ENCODE assay signal across 14 cellular contexts in genomic region chr20:34512266-34512954, GRCh38. TPM values are rescaled to one million over a fixed set of nuclear protein-coding genes. Genes with fewer than 3 reads are reported as not detected.
DNase-seq lines count a peak whose midpoint lies in the region; ATAC-seq, FAIRE-seq and TF ChIP-seq lines count a peak whose summit lies in the region.
"Had no signal": no experiment of that assay in that cellular context is flagged by ENCODE, and none has a peak within 500 bp of the region (broad histone marks: within the 10 kb centered on the region; RNA-seq: fewer than 3 reads in every experiment).

No MANE protein-coding gene starts in this region.

- H3K4me1 Mint-ChIP-seq in CD8-positive, alpha-beta memory T cell, result peaks cover 29 to 46% (median 42%) of the 10 kb centered on the region in 3 donors
- peaks cover 10% of the 10 kb centered on the region for H3K4me1 Mint-ChIP-seq in astrocyte (ENCODE audit: low read depth, unreplicated experiment)
- peaks cover 38% of the 10 kb centered on the region for H3K4me1 Mint-ChIP-seq in progenitor cell of endocrine pancreas (ENCODE audit: low read depth)
- H3K4me1 Mint-ChIP-seq in activated CD8-positive, alpha-beta T cell treated with anti-CD3 and anti-CD28 coated beads, Interleukin-2, amount 10 ng/mL, durations not matched to agents 7 days and 5 days (ENCODE audit: low read depth), result peaks cover 17% of the 10 kb centered on the region

- H3K27ac ChIP-seq in CD8-positive, alpha-beta memory T cell (ENCODE audit: low read depth, low read length), result no peak overlapping the region
- H3K27ac ChIP-seq in astrocyte (ENCODE audit: low read depth, low read length), result no peak overlapping the region
- no peak overlapping the region for H3K27ac ChIP-seq in OCI-LY7 (ENCODE audit: low read depth, low read length, poor library complexity, severe bottlenecking)

- H3K36me3 Mint-ChIP-seq in CD8-positive, alpha-beta memory T cell, result peaks cover 0 to 45% (median 4%) of the 10 kb centered on the region in 3 donors
- H3K36me3 Mint-ChIP-seq in astrocyte (ENCODE audit: low read depth, unreplicated experiment) (peaks cover 15% of the 10 kb centered on the region), progenitor cell of endocrine pancreas (ENCODE audit: insufficient read depth) (peaks cover 18% of the 10 kb centered on the region)
- H3K36me3 Mint-ChIP-seq in activated CD8-positive, alpha-beta T cell treated with anti-CD3 and anti-CD28 coated beads, Interleukin-2, amount 10 ng/mL, durations not matched to agents 7 days and 5 days (ENCODE audit: low read depth), result peaks cover 15% of the 10 kb centered on the region

- H3K9me3 Mint-ChIP-seq in CD8-positive, alpha-beta memory T cell, result no peaks in the 10 kb centered on the region
- H3K9me3 Mint-ChIP-seq in astrocyte (ENCODE audit: unreplicated experiment), result no peaks in the 10 kb centered on the region
- no peaks in the 10 kb centered on the region for H3K9me3 Mint-ChIP-seq in progenitor cell of endocrine pancreas (ENCODE audit: low read depth)
- H3K9me3 Mint-ChIP-seq in activated CD8-positive, alpha-beta T cell treated with anti-CD3 and anti-CD28 coated beads, Interleukin-2, amount 10 ng/mL, durations not matched to agents 7 days and 5 days (ENCODE audit: insufficient read depth), result no peaks in the 10 kb centered on the region

- H2AFZ ChIP-seq in astrocyte (ENCODE audit: low read depth, low read length) (no peak overlapping the region), OCI-LY7 (ENCODE audit: low read length) (no peak overlapping the region)

- H3K4me1 ChIP-seq in CD8-positive, alpha-beta memory T cell (ENCODE audit: insufficient read depth, low read length), result peaks cover 13% of the 10 kb centered on the region
- H3K4me1 ChIP-seq in astrocyte (ENCODE audit: insufficient read depth, low read length) (peaks cover 18% of the 10 kb centered on the region), OCI-LY7 (ENCODE audit: insufficient read depth, low read length, poor library complexity, severe bottlenecking) (peaks cover 6% of the 10 kb centered on the region)

- H3K9me2 ChIP-seq in OCI-LY7 (ENCODE audit: insufficient read depth, low read length), result no peaks in the 10 kb centered on the region

- no peaks in the 10 kb centered on the region for H3K27me3 ChIP-seq in CD8-positive, alpha-beta memory T cell (ENCODE audit: insufficient read depth, low read length, poor library complexity, severe bottlenecking)
- no peaks in the 10 kb centered on the region for H3K27me3 ChIP-seq in astrocyte (ENCODE audit: insufficient read depth, low read length)

- no peak for FAIRE-seq in astrocyte (lab: Jason Lieb, UNC)
- FAIRE-seq: colon, H54 had no signal

- H3K36me3 ChIP-seq in CD8-positive, alpha-beta memory T cell (ENCODE audit: insufficient read depth, low read length), result no peaks in the 10 kb centered on the region
- H3K36me3 ChIP-seq in astrocyte (ENCODE audit: insufficient read depth, low read length), result peaks cover 21% of the 10 kb centered on the region
- peaks cover 31% of the 10 kb centered on the region; the same call in 1 of the 2 replicates for H3K36me3 ChIP-seq in OCI-LY7 (ENCODE audit: insufficient read depth, low read length)

- intact Hi-C loops in OCI-LY7 (cut with micrococcal nuclease; ENCODE audit: unreplicated experiment), result no loop called here

- H3K27ac Mint-ChIP-seq in CD8-positive, alpha-beta memory T cell, result peak overlapping the region; percentile 39 to 93 (median 76)
- H3K27ac Mint-ChIP-seq in astrocyte (ENCODE audit: unreplicated experiment) (no peak overlapping the region), progenitor cell of endocrine pancreas (peak overlapping the region; percentile 85)
- no peak overlapping the region for H3K27ac Mint-ChIP-seq in activated CD8-positive, alpha-beta T cell treated with anti-CD3 and anti-CD28 coated beads, Interleukin-2, amount 10 ng/mL, durations not matched to agents 7 days and 5 days

- BruUV-seq in OCI-LY7 (replicated peaks; lab: Mats Ljungman, UMichigan), result no TSS peak

- POLR2A ChIA-PET in CD8-positive, alpha-beta memory T cell (lab: Charles Lee), result no interaction called here
- POLR2A ChIA-PET in activated CD8-positive, alpha-beta T cell treated with anti-CD3 and anti-CD28 coated beads, Interleukin-2, amount 10 ng/mL, durations not matched to agents 7 days and 5 days (lab: Charles Lee), result no interaction called here
- POLR2A ChIA-PET in OCI-LY7 (lab: Charles Lee), result interaction anchor here (0.5 kb wide), 1 partner anchor 162 kb away, joined by 3 read pairs; no protein-coding TSS in a partner anchor

- TF ChIP-seq CTCF in astrocyte (IDR thresholded peaks at IDR 0.05; ENCODE audit: insufficient read depth, low read depth, low read length) (no peak), progenitor cell of endocrine pancreas (IDR thresholded peaks at IDR 0.05; ENCODE audit: unreplicated experiment) (no peak), OCI-LY7 (conservative IDR thresholded peaks at IDR 0.05; ENCODE audit: low read length) (no peak)

- H3K4me3 Mint-ChIP-seq in CD8-positive, alpha-beta memory T cell, result peak overlapping the region in 1 of 7 donors; percentile 84
- H3K4me3 Mint-ChIP-seq in astrocyte (ENCODE audit: unreplicated experiment) (no peak overlapping the region), progenitor cell of endocrine pancreas (ENCODE audit: low read depth) (no peak overlapping the region)
- no peak overlapping the region for H3K4me3 Mint-ChIP-seq in activated CD8-positive, alpha-beta T cell treated with anti-CD3 and anti-CD28 coated beads, Interleukin-2, amount 10 ng/mL, durations not matched to agents 7 days and 5 days

- DNase-seq in CD8-positive, alpha-beta memory T cell, result no peak
- DNase-seq in astrocyte (ENCODE audit: low read depth) (peak; percentile 22), kidney tubule cell (ENCODE audit: low spot score) (peak; percentile 75), progenitor cell of endocrine pancreas (ENCODE audit: low spot score, unreplicated experiment) (no peak), OCI-LY7 (ENCODE audit: low spot score) (no peak), NCI-H1092 (lab: John Stamatoyannopoulos, UW) (no peak)
- DNase-seq in activated CD8-positive, alpha-beta T cell treated with anti-CD3 and anti-CD28 coated beads, Interleukin-2, amount 10 ng/mL, durations not matched to agents 7 days and 5 days, result no peak
- DNase-seq: activated effector memory CD4-positive, alpha-beta T cell treated with anti-CD3 and anti-CD28 coated beads, Interleukin-2, amount 50 U/mL, for 16 hours; glutamatergic neuron; NCI-H1694; stimulated activated CD4-positive, alpha-beta T cell treated with anti-CD3 and anti-CD28 coated beads, Interleukin-12 subunit alpha, Interleukin-12 subunit beta, amount 100 ng/mL, for 4 hours had no signal

- CTCF ChIA-PET in CD8-positive, alpha-beta memory T cell (lab: Charles Lee), result no interaction called here
- CTCF ChIA-PET in activated CD8-positive, alpha-beta T cell treated with anti-CD3 and anti-CD28 coated beads, Interleukin-2, amount 10 ng/mL, durations not matched to agents 7 days and 5 days (lab: Charles Lee), result interaction anchor here (1.8 kb wide), 1 partner anchor 200 kb away, joined by 15 read pairs; no protein-coding TSS in a partner anchor
- CTCF ChIA-PET in OCI-LY7 (lab: Charles Lee; ENCODE audit: unreplicated experiment), result no interaction called here

- H3K9ac ChIP-seq in astrocyte (ENCODE audit: low read length), result no peak overlapping the region

- no peaks in the 10 kb centered on the region for H3K9me3 ChIP-seq in CD8-positive, alpha-beta memory T cell (ENCODE audit: low read length)
- no peaks in the 10 kb centered on the region for H3K9me3 ChIP-seq in astrocyte (ENCODE audit: insufficient read depth, low read depth, low read length)
- no peaks in the 10 kb centered on the region for H3K9me3 ChIP-seq in OCI-LY7 (ENCODE audit: low read length)

- H3K4me2 ChIP-seq in astrocyte (ENCODE audit: low read length) (no peak overlapping the region), OCI-LY7 (ENCODE audit: low read length) (no peak overlapping the region)

- H4K20me1 ChIP-seq in astrocyte (ENCODE audit: insufficient read depth, low read length) (peaks cover 10% of the 10 kb centered on the region), OCI-LY7 (ENCODE audit: insufficient read depth, low read length) (no peaks in the 10 kb centered on the region)

- H3K79me2 ChIP-seq in astrocyte (ENCODE audit: insufficient read depth, low read length), result peaks cover 10% of the 10 kb centered on the region
- H3K79me2 ChIP-seq in OCI-LY7 (ENCODE audit: insufficient read depth, low read depth, low read length), result peaks cover 12% of the 10 kb centered on the region

- no peaks in the 10 kb centered on the region for H3K27me3 Mint-ChIP-seq in CD8-positive, alpha-beta memory T cell
- H3K27me3 Mint-ChIP-seq in astrocyte (ENCODE audit: low read depth, unreplicated experiment) (no peaks in the 10 kb centered on the region), progenitor cell of endocrine pancreas (no peaks in the 10 kb centered on the region)
- H3K27me3 Mint-ChIP-seq in activated CD8-positive, alpha-beta T cell treated with anti-CD3 and anti-CD28 coated beads, Interleukin-2, amount 10 ng/mL, durations not matched to agents 7 days and 5 days (ENCODE audit: low read depth), result no peaks in the 10 kb centered on the region

- no peak overlapping the region for H3K4me3 ChIP-seq in CD8-positive, alpha-beta memory T cell (ENCODE audit: low read length)
- H3K4me3 ChIP-seq in astrocyte (ENCODE audit: insufficient read depth, low read depth, low read length), result no peak overlapping the region
- no peak overlapping the region for H3K4me3 ChIP-seq in OCI-LY7 (ENCODE audit: low read depth, low read length, poor library complexity, severe bottlenecking)

- ATAC-seq in activated CD8-positive, alpha-beta T cell treated with anti-CD3 and anti-CD28 coated beads, Interleukin-2, amount 10 ng/mL, durations not matched to agents 7 days and 5 days, result no peak
- ATAC-seq in HG02678 (IDR thresholded peaks at IDR 0.05; ENCODE audit: unreplicated experiment), result no peak

RNA-seq across cellular contexts. Expression of gene DYNLRB1, which starts 3.8 kb away (rescaled TPM):
- 10 to 100 TPM; 81.1 to 81.2 TPM for total RNA-seq in CD8-positive, alpha-beta memory T cell
- polyA plus RNA-seq in CD8-positive, alpha-beta memory T cell, result 315 TPM
- total RNA-seq in astrocyte (112 and 118 TPM in 2 replicates), progenitor cell of endocrine pancreas (185 and 208 TPM in 2 replicates), OCI-LY7 (2022) (94.2 and 99.8 TPM in 2 replicates)
- total RNA-seq in activated CD8-positive, alpha-beta T cell treated with anti-CD3 and anti-CD28 coated beads, Interleukin-2, amount 10 ng/mL, durations not matched to agents 7 days and 5 days, result 100 to 1,000 TPM in 1 of 2 experiments, 10 to 100 TPM in 1; 91.9 to 103 TPM
- total RNA-seq in OCI-LY7 (2014; rRNA removed; shearing (Covaris generic)), result 128 and 155 TPM in 2 replicates

RNA-seq across cellular contexts. Expression of gene MAP1LC3A, which starts 46.1 kb away (rescaled TPM):
- total RNA-seq in CD8-positive, alpha-beta memory T cell, result 1 to 10 TPM; 1.5 to 1.7 TPM
- 8.5 TPM for polyA plus RNA-seq in CD8-positive, alpha-beta memory T cell
- total RNA-seq in astrocyte, result 48.9 and 52.3 TPM in 2 replicates
- 43.8 and 52.8 TPM in 2 replicates for total RNA-seq in progenitor cell of endocrine pancreas
- total RNA-seq in activated CD8-positive, alpha-beta T cell treated with anti-CD3 and anti-CD28 coated beads, Interleukin-2, amount 10 ng/mL, durations not matched to agents 7 days and 5 days, result 1 to 10 TPM; 1.4 to 1.6 TPM
- not detected in 2 replicates for total RNA-seq in OCI-LY7 (2014; rRNA removed; shearing (Covaris generic))
- total RNA-seq in OCI-LY7 (2022), result not detected in 2 replicates

Comparison
In these comparisons a context has a peak if more than half of its experiments do, and no peak if none do; other contexts are left out.
1. DNase-seq: peak in astrocyte (single experiment) and kidney tubule cell (single experiment); none in CD8-positive, alpha-beta memory T cell (0 of 5), progenitor cell of endocrine pancreas (single experiment), activated CD8-positive, alpha-beta T cell treated with anti-CD3 and anti-CD28 coated beads, Interleukin-2, amount 10 ng/mL, durations not matched to agents 7 days and 5 days (single experiment), OCI-LY7 (single experiment) and NCI-H1092 (single experiment).
2. H3K27ac Mint-ChIP-seq: peak in CD8-positive, alpha-beta memory T cell (8 of 8) and progenitor cell of endocrine pancreas (single experiment); none in astrocyte (single experiment) and activated CD8-positive, alpha-beta T cell treated with anti-CD3 and anti-CD28 coated beads, Interleukin-2, amount 10 ng/mL, durations not matched to agents 7 days and 5 days (single experiment).
3. RNA of gene MAP1LC3A, which starts 46.1 kb away (total RNA-seq): 43.8 to 52.8 TPM in progenitor cell of endocrine pancreas and 48.9 to 52.3 TPM in astrocyte; 1.5 to 1.7 TPM in CD8-positive, alpha-beta memory T cell, 1.4 to 1.6 TPM in activated CD8-positive, alpha-beta T cell treated with anti-CD3 and anti-CD28 coated beads, Interleukin-2, amount 10 ng/mL, durations not matched to agents 7 days and 5 days and not detected in OCI-LY7; every median in the first group is over 10 times any median in the second.